Comparison of ENCODE assay signal across 1 cellular context in the genomic region with DNA sequence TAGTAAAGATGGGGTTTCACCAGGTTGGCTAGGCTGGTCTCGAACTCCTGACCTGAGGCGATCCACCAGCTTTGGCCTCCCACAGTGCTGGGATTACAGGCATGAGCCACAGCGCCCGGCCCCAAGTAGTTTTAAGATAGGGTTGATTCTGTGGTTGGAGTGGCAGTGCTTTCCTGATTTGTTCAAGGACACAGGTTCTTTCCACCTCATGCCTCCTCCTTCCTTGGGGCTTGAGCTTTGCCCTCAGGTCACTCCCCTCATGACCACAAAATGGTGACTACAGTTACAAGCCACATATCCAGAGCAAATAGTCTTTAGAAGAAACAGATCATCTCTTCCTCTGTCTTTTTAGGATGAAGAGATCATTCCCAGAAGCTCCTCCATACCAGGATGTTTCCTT.
TF ChIP-seq lines count a peak whose summit lies in the region.

No MANE protein-coding gene starts in this region.

TF ChIP-seq in HCT116, 20 proteins besides CTCF, POLR2A, EP300 and RAD21 (continued from another document):
- TF ChIP-seq, protein P1, sequence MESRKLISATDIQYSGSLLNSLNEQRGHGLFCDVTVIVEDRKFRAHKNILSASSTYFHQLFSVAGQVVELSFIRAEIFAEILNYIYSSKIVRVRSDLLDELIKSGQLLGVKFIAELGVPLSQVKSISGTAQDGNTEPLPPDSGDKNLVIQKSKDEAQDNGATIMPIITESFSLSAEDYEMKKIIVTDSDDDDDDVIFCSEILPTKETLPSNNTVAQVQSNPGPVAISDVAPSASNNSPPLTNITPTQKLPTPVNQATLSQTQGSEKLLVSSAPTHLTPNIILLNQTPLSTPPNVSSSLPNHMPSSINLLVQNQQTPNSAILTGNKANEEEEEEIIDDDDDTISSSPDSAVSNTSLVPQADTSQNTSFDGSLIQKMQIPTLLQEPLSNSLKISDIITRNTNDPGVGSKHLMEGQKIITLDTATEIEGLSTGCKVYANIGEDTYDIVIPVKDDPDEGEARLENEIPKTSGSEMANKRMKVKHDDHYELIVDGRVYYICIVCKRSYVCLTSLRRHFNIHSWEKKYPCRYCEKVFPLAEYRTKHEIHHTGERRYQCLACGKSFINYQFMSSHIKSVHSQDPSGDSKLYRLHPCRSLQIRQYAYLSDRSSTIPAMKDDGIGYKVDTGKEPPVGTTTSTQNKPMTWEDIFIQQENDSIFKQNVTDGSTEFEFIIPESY (IDR thresholded peaks at IDR 0.05; ENCODE audit: extremely low read depth, insufficient replicate concordance, low read length) = no peak
- TF ChIP-seq CBX3 (IDR thresholded peaks at IDR 0.05; ENCODE audit: low read depth) = no peak
- TF ChIP-seq CEBPB (IDR thresholded peaks at IDR 0.05; ENCODE audit: low read depth) = no peak
- TF ChIP-seq YY1 (IDR thresholded peaks at IDR 0.05; ENCODE audit: extremely low read depth, insufficient replicate concordance, low read depth, low read length) = no peak
- TF ChIP-seq, protein P2, sequence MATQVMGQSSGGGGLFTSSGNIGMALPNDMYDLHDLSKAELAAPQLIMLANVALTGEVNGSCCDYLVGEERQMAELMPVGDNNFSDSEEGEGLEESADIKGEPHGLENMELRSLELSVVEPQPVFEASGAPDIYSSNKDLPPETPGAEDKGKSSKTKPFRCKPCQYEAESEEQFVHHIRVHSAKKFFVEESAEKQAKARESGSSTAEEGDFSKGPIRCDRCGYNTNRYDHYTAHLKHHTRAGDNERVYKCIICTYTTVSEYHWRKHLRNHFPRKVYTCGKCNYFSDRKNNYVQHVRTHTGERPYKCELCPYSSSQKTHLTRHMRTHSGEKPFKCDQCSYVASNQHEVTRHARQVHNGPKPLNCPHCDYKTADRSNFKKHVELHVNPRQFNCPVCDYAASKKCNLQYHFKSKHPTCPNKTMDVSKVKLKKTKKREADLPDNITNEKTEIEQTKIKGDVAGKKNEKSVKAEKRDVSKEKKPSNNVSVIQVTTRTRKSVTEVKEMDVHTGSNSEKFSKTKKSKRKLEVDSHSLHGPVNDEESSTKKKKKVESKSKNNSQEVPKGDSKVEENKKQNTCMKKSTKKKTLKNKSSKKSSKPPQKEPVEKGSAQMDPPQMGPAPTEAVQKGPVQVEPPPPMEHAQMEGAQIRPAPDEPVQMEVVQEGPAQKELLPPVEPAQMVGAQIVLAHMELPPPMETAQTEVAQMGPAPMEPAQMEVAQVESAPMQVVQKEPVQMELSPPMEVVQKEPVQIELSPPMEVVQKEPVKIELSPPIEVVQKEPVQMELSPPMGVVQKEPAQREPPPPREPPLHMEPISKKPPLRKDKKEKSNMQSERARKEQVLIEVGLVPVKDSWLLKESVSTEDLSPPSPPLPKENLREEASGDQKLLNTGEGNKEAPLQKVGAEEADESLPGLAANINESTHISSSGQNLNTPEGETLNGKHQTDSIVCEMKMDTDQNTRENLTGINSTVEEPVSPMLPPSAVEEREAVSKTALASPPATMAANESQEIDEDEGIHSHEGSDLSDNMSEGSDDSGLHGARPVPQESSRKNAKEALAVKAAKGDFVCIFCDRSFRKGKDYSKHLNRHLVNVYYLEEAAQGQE (IDR thresholded peaks at IDR 0.05; ENCODE audit: low read depth) = no peak
- no peak for TF ChIP-seq EZH2 (IDR thresholded peaks at IDR 0.05)
- no peak for TF ChIP-seq ELF1 (IDR thresholded peaks at IDR 0.05; ENCODE audit: borderline replicate concordance, low read depth)
- TF ChIP-seq FOSL1 (IDR thresholded peaks at IDR 0.05; ENCODE audit: low read depth) = no peak
- TF ChIP-seq, protein P3, sequence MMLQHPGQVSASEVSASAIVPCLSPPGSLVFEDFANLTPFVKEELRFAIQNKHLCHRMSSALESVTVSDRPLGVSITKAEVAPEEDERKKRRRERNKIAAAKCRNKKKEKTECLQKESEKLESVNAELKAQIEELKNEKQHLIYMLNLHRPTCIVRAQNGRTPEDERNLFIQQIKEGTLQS (IDR thresholded peaks at IDR 0.05) = no peak
